In genomic region chr10:593901-594457, GRCh38 we compare ENCODE assay signal across 14 cellular contexts.
A peak's percentile ranks its signal among the peaks of the same experiment; 100 is the strongest.
DNase-seq lines count a peak whose midpoint lies in the region; FAIRE-seq and TF ChIP-seq lines count a peak whose summit lies in the region.
"Had no signal": no experiment of that assay in that cellular context is flagged by ENCODE, and none has a peak within 500 bp of the region (broad histone marks: within the 10 kb centered on the region; RNA-seq: fewer than 3 reads in every experiment).

No MANE protein-coding gene starts in this region.

- no peak overlapping the region for H3K27ac Mint-ChIP-seq in astrocyte (ENCODE audit: unreplicated experiment)

- peak overlapping the region; percentile 57 for H3K4me2 ChIP-seq in astrocyte (ENCODE audit: low read length)

- H3K79me2 ChIP-seq in astrocyte (ENCODE audit: insufficient read depth, low read length) = peaks cover 93% of the 10 kb centered on the region

- H3K27me3 Mint-ChIP-seq in astrocyte (ENCODE audit: low read depth, unreplicated experiment) = no peaks in the 10 kb centered on the region

- H2AFZ ChIP-seq in astrocyte (ENCODE audit: low read depth, low read length) = no peak overlapping the region

- H3K4me1 ChIP-seq in astrocyte (ENCODE audit: insufficient read depth, low read length) (peaks cover 24% of the 10 kb centered on the region), left ventricle myocardium inferior (peaks cover 49% of the 10 kb centered on the region)

- H3K27ac ChIP-seq in astrocyte (ENCODE audit: low read depth, low read length) = peak overlapping the region; percentile 67
- H3K27ac ChIP-seq in left ventricle myocardium inferior (replicated peaks) = peak overlapping the region; percentile 64

- peaks cover 13% of the 10 kb centered on the region for H3K36me3 Mint-ChIP-seq in astrocyte (ENCODE audit: low read depth, unreplicated experiment)

- H3K9ac ChIP-seq in astrocyte (ENCODE audit: low read length) = peak overlapping the region; percentile 69

- TF ChIP-seq CTCF in astrocyte (IDR thresholded peaks at IDR 0.05; ENCODE audit: insufficient read depth, low read depth, low read length) (no peak), left ventricle myocardium inferior (IDR thresholded peaks at IDR 0.05; ENCODE audit: borderline replicate concordance) (no peak)

- peak in 43 of 76 experiments; percentile 2 to 77 (median 37) for DNase-seq in HUDEP-2 (lab: John Stamatoyannopoulos, UW; ENCODE audit: unreplicated experiment in 76 of 76)
- DNase-seq in astrocyte (ENCODE audit: low read depth) = peak; percentile 90
- peak; percentile 37 for DNase-seq in left ventricle myocardium inferior
- DNase-seq in posterior vena cava (ENCODE audit: low spot score) = peak; percentile 84
- DNase-seq in NCI-H2171 treated with DMSO at 0.1 percent for 48 hours (lab: John Stamatoyannopoulos, UW) = no peak
- DNase-seq in NCI-H1092 treated with DMSO at 0.1 percent for 48 hours (lab: John Stamatoyannopoulos, UW) = no peak
- no peak for DNase-seq in activated CD8-positive, alpha-beta memory T cell treated with anti-CD3 and anti-CD28 coated beads, Interleukin-2, amount 50 U/mL, for 4 hours
- no peak for DNase-seq in NOMO-1 treated with DMSO at 0.1 percent for 48 hours (lab: John Stamatoyannopoulos, UW; ENCODE audit: unreplicated experiment)
- DNase-seq: activated CD4-positive, alpha-beta T cell treated with anti-CD3 and anti-CD28 coated beads for 1 hour; activated CD8-positive, alpha-beta memory T cell treated with anti-CD3 and anti-CD28 coated beads, Interleukin-2, amount 50 U/mL, for 48 hours; activated naive CD4-positive, alpha-beta T cell treated with anti-CD3 and anti-CD28 coated beads, Interleukin-2, amount 50 U/mL, for 16 hours; NCI-H1417 treated with DMSO at 0.1 percent for 48 hours; nucleus accumbens; SW 1271 had no signal

- H3K4me1 Mint-ChIP-seq in astrocyte (ENCODE audit: low read depth, unreplicated experiment) = peaks cover 43% of the 10 kb centered on the region

- H3K9me3 ChIP-seq in astrocyte (ENCODE audit: insufficient read depth, low read depth, low read length) (no peaks in the 10 kb centered on the region), left ventricle myocardium inferior (replicated peaks) (no peaks in the 10 kb centered on the region)

- H3K9me3 Mint-ChIP-seq in astrocyte (ENCODE audit: unreplicated experiment) = no peaks in the 10 kb centered on the region

- H3K27me3 ChIP-seq in astrocyte (ENCODE audit: insufficient read depth, low read length) (no peaks in the 10 kb centered on the region), left ventricle myocardium inferior (ENCODE audit: low read depth) (no peaks in the 10 kb centered on the region)

- H3K4me3 Mint-ChIP-seq in astrocyte (ENCODE audit: unreplicated experiment) = no peak overlapping the region

- peaks cover 13% of the 10 kb centered on the region for H4K20me1 ChIP-seq in astrocyte (ENCODE audit: insufficient read depth, low read length)

- H3K4me3 ChIP-seq in astrocyte (ENCODE audit: insufficient read depth, low read depth, low read length) (peak overlapping the region; percentile 15), left ventricle myocardium inferior (peak overlapping the region; percentile 39)

- peak; percentile 50 for FAIRE-seq in astrocyte (lab: Jason Lieb, UNC)

- intact Hi-C loops in left ventricle myocardium inferior (cut with micrococcal nuclease) (no loop called here), posterior vena cava (cut with DNase I) (no loop called here)

- H3K36me3 ChIP-seq in astrocyte (ENCODE audit: insufficient read depth, low read length) (no peaks in the 10 kb centered on the region), left ventricle myocardium inferior (no peaks in the 10 kb centered on the region)

Comparison
In these comparisons a context has a peak if more than half of its experiments do, and no peak if none do; other contexts are left out.
1. DNase-seq: peak in HUDEP-2 (43 of 76), astrocyte (single experiment), left ventricle myocardium inferior (single experiment) and posterior vena cava (single experiment); none in NCI-H2171 treated with DMSO at 0.1 percent for 48 hours (single experiment), NCI-H1092 treated with DMSO at 0.1 percent for 48 hours (single experiment), activated CD8-positive, alpha-beta memory T cell treated with anti-CD3 and anti-CD28 coated beads, Interleukin-2, amount 50 U/mL, for 4 hours (single experiment) and NOMO-1 treated with DMSO at 0.1 percent for 48 hours (single experiment).